ENCODE assay signal across 1 cellular context in the genomic region with DNA sequence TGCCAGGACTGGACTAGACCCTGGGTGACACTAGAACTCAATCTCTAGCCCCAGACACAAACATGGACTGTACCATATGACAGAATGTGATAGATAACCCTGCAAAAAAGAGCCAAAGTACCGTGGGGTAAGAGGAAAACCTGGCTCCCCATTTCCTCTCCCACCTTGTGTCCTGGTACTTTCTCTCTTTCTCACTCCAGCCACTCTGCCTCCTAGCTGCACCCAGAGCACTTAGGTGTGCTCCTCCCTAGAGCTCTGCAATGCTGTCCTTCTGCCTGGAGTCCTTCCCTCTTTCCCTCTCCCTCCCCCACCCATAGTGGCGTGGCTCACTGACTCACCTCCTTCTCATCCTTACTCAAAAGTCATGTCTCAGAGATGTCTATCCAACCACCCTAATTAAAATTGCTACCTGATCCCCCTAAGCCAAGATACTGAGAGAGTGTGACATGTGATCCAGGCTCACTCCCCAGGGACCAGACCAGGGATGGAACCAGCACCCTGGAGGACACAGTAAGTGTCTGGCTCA.
TF ChIP-seq lines count a peak whose summit lies in the region.

No MANE protein-coding gene starts in this region.

TF ChIP-seq in K562, 482 proteins besides CTCF, POLR2A, EP300 and RAD21:
- TF ChIP-seq, protein P1, sequence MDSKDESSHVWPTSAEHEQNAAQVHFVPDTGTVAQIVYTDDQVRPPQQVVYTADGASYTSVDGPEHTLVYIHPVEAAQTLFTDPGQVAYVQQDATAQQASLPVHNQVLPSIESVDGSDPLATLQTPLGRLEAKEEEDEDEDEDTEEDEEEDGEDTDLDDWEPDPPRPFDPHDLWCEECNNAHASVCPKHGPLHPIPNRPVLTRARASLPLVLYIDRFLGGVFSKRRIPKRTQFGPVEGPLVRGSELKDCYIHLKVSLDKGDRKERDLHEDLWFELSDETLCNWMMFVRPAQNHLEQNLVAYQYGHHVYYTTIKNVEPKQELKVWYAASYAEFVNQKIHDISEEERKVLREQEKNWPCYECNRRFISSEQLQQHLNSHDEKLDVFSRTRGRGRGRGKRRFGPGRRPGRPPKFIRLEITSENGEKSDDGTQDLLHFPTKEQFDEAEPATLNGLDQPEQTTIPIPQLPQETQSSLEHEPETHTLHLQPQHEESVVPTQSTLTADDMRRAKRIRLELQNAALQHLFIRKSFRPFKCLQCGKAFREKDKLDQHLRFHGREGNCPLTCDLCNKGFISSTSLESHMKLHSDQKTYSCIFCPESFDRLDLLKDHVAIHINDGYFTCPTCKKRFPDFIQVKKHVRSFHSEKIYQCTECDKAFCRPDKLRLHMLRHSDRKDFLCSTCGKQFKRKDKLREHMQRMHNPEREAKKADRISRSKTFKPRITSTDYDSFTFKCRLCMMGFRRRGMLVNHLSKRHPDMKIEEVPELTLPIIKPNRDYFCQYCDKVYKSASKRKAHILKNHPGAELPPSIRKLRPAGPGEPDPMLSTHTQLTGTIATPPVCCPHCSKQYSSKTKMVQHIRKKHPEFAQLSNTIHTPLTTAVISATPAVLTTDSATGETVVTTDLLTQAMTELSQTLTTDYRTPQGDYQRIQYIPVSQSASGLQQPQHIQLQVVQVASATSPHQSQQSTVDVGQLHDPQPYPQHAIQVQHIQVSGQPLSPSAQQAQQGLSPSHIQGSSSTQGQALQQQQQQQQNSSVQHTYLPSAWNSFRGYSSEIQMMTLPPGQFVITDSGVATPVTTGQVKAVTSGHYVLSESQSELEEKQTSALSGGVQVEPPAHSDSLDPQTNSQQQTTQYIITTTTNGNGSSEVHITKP (IDR thresholded peaks at IDR 0.05; ENCODE audit: partially characterized antibody), result peak; percentile 28
- no peak for TF ChIP-seq ZNF316 (IDR thresholded peaks at IDR 0.05)
